22 cellular contexts compared by ENCODE assay signal in the genomic region with DNA sequence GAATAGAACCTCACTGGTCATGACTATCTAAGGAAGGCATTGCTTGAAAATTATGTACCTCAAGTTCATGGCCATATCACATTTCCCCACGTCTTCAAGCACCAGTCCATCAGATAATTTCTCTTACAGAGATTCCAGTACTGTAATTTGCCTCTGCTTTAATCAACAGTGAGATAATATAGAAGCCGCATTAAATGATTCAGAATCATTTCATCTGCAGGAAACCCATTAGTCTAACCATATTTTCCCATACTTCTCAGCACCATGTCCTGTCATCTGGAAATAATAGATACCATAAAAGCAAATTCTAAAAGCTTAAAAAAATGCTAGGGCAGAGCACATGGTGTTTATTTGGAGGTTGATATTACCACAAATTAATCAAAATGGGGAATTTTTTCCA.
"Had no signal": no experiment of that assay in that cellular context is flagged by ENCODE, and none has a peak within 500 bp of the region (broad histone marks: within the 10 kb centered on the region; RNA-seq: fewer than 3 reads in every experiment).

No MANE protein-coding gene starts in this region.

- H3K4me3 Mint-ChIP-seq: IgD-negative memory B cell had no signal

- H3K27me3 Mint-ChIP-seq: IgD-negative memory B cell had no signal

- ATAC-seq: K562 had no signal

- H3K27ac ChIP-seq: HL-60, KMS-11, RWPE1 had no signal

- H3K4me1 Mint-ChIP-seq: IgD-negative memory B cell had no signal

- DNase-seq: Kasumi-1, MM.1S, NCI-H1092 treated with DMSO at 0.1 percent for 48 hours, NCI-H1436, NCI-H187, NCI-H2029, NCI-H2081 treated with DMSO at 0.1 percent for 48 hours, NCI-H2171, NCI-H226, NCI-H446, NCI-H510A, NCI-H524 treated with DMSO at 0.1 percent for 48 hours, NCI-H69, NCI-H774, SHP77, SW 1271, T-helper 1 cell had no signal

- H3K27ac Mint-ChIP-seq: IgD-negative memory B cell had no signal

- H3K4me3 ChIP-seq: K562 had no signal
